ENCODE assay signal across 1 cellular context in genomic region chr14:61628192-61628591, GRCh38.
TF ChIP-seq lines count a peak whose summit lies in the region.

No MANE protein-coding gene starts in this region.

TF ChIP-seq in GM23338, 12 proteins besides CTCF, POLR2A, EP300 and RAD21 (continued from another document):
- TF ChIP-seq ZNF462 (CRISPR knock-in tag; IDR thresholded peaks at IDR 0.05) (no peak), EZH2 (IDR thresholded peaks at IDR 0.05; ENCODE audit: low read depth, unreplicated experiment) (no peak), POLR2AphosphoS5 (IDR thresholded peaks at IDR 0.05; ENCODE audit: low read depth) (no peak), ZNF114 (CRISPR knock-in tag; IDR thresholded peaks at IDR 0.05) (no peak)
TF ChIP-seq in GM23338: peak in this region for 0.
